Comparison of ENCODE assay signal across 20 cellular contexts in the genomic region with DNA sequence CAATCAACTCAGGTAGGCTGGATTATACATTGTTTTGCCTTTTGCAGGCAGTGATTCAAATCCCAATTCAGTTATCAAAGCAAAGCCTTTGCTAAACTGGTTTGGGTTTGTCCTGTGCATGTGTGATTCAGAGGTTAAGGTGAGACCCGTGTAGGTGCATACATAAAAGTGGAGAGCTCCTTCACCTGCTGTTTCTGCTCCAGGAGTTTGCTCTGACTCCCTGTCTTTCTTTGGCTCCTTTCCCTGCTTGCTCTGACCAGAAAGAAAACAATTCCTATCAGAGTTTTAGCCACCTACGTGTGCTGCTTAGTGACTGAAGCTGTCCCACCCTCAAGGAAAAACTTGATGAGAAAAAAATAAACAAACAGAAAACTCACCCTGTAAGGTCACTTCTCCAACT.
DNase-seq lines count a peak whose midpoint lies in the region; ATAC-seq and TF ChIP-seq lines count a peak whose summit lies in the region.
"Had no signal": no experiment of that assay in that cellular context is flagged by ENCODE, and none has a peak within 500 bp of the region (broad histone marks: within the 10 kb centered on the region; RNA-seq: fewer than 3 reads in every experiment).

No MANE protein-coding gene starts in this region.

- intact Hi-C loops in PC-9 (cut with micrococcal nuclease; ENCODE audit: unreplicated experiment) = no loop called here

- no peak overlapping the region for H3K23ac ChIP-seq in H9 (ENCODE audit: insufficient read length, low read depth, low read length)

- no peak overlapping the region for H4K91ac ChIP-seq in H9 (ENCODE audit: insufficient read length, low read depth, low read length)

- no peaks in the 10 kb centered on the region for H3K27me3 ChIP-seq in H9 (ENCODE audit: insufficient read depth, low read length)
- no peaks in the 10 kb centered on the region for H3K27me3 ChIP-seq in PC-9 (ENCODE audit: insufficient read depth, low read depth)
- no peaks in the 10 kb centered on the region for H3K27me3 ChIP-seq in foreskin keratinocyte

- no peaks in the 10 kb centered on the region for H3K9me2 ChIP-seq in PC-9 (ENCODE audit: insufficient read depth)

- H3K4me1 ChIP-seq in H9 (ENCODE audit: insufficient read depth, low read length) (no peaks in the 10 kb centered on the region), PC-9 (replicated peaks; ENCODE audit: insufficient read depth) (peaks cover 24% of the 10 kb centered on the region), foreskin keratinocyte (peaks cover 18% of the 10 kb centered on the region)

- no peak overlapping the region for H3K9ac ChIP-seq in H9 (ENCODE audit: extremely low read depth, insufficient read length, low read length)

- H3K27me3 Mint-ChIP-seq in H9 (ENCODE audit: low read depth) (no peaks in the 10 kb centered on the region), nephron (ENCODE audit: low read depth) (no peaks in the 10 kb centered on the region)
- H3K27me3 Mint-ChIP-seq: activated naive CD4-positive, alpha-beta T cell treated with anti-CD3 and anti-CD28 coated beads, Interleukin-2, amount 50 U/mL, for 24 hours had no signal

- H3K79me1 ChIP-seq in H9 (ENCODE audit: insufficient read depth, low read depth, low read length, poor library complexity, severe bottlenecking) = no peaks in the 10 kb centered on the region

- H3K4me1 Mint-ChIP-seq in H9 = peaks cover 29% of the 10 kb centered on the region in 2 experiments
- H3K4me1 Mint-ChIP-seq in nephron = peaks cover 12% of the 10 kb centered on the region
- H3K4me1 Mint-ChIP-seq: activated naive CD4-positive, alpha-beta T cell treated with anti-CD3 and anti-CD28 coated beads, Interleukin-2, amount 50 U/mL, for 24 hours had no signal

- H3K27ac Mint-ChIP-seq in H9 (peak overlapping the region in 2 of 3 experiments; percentile 51 to 76; a peak in 1 of 7 replicates), nephron (peak overlapping the region; percentile 68 to 84 (median 81))
- H3K27ac Mint-ChIP-seq: activated naive CD4-positive, alpha-beta T cell treated with anti-CD3 and anti-CD28 coated beads, Interleukin-2, amount 50 U/mL, for 24 hours; GM23338 had no signal

- no peak overlapping the region for H3T11ph ChIP-seq in H9 (ENCODE audit: low read length)

- H4K8ac ChIP-seq in H9 (replicated peaks; ENCODE audit: insufficient read length, low read depth, low read length) = no peak overlapping the region

- H3K36me3 Mint-ChIP-seq in H9 (ENCODE audit: insufficient read depth in 1 of 3, low read depth in 3 of 3) (no peaks in the 10 kb centered on the region), nephron (ENCODE audit: low read depth) (no peaks in the 10 kb centered on the region)

- H4K20me1 ChIP-seq in H9 (ENCODE audit: control insufficient read depth, insufficient read depth, insufficient read length) = no peaks in the 10 kb centered on the region
- no peaks in the 10 kb centered on the region for H4K20me1 ChIP-seq in PC-9 (ENCODE audit: insufficient read depth)

- no peak overlapping the region for H2AK5ac ChIP-seq in H9 (ENCODE audit: insufficient read length, low read length)

- ATAC-seq in foreskin keratinocyte = peak; percentile 64
- ATAC-seq in HG03378 (IDR thresholded peaks at IDR 0.05; ENCODE audit: unreplicated experiment) = no peak
- ATAC-seq in GM21381 (IDR thresholded peaks at IDR 0.05; ENCODE audit: unreplicated experiment) = no peak
- ATAC-seq: GM23338, K562 had no signal

- TF ChIP-seq CTCF in H9 (conservative IDR thresholded peaks at IDR 0.05) (no peak), PC-9 (conservative IDR thresholded peaks at IDR 0.05) (no peak), foreskin keratinocyte (conservative IDR thresholded peaks at IDR 0.05) (no peak), nephron (IDR thresholded peaks at IDR 0.05; ENCODE audit: unreplicated experiment in 3 of 3) (no peak)

- no peak overlapping the region for H3K18ac ChIP-seq in H9 (ENCODE audit: insufficient read length, low read depth, low read length)

- H2BK12ac ChIP-seq in H9 (ENCODE audit: insufficient read length, low read depth, low read length) = no peak overlapping the region

- WGBS in H9 (ENCODE audit: extremely low coverage, insufficient read length, low lambda C conversion rate) = no CpG with 5 or more reads among the region's 2 CpGs

- CTCF ChIA-PET in PC-9 (lab: Charles Lee) = no interaction called here

- H3K14ac ChIP-seq in H9 (ENCODE audit: insufficient read depth, low read length) = no peak overlapping the region

- H3K4ac ChIP-seq in H9 (ENCODE audit: low read depth, low read length) = no peak overlapping the region

- H3K4me3 ChIP-seq in PC-9 = peak overlapping the region; percentile 7; the same call in 1 of the 2 replicates
- H3K4me3 ChIP-seq: GM23338, K562 had no signal

- H2BK20ac ChIP-seq in H9 (ENCODE audit: low read depth, low read length, poor library complexity, severe bottlenecking) = no peak overlapping the region

- H3K4me3 Mint-ChIP-seq in H9 (no peak overlapping the region), nephron (peak overlapping the region in 1 of 3 experiments; percentile 6)
- H3K4me3 Mint-ChIP-seq: activated naive CD4-positive, alpha-beta T cell treated with anti-CD3 and anti-CD28 coated beads, Interleukin-2, amount 50 U/mL, for 24 hours; GM23338 had no signal

- POLR2A ChIA-PET in PC-9 (lab: Charles Lee; ENCODE audit: unreplicated experiment) = interaction anchor here (0.7 kb wide), 1 partner anchor 70 kb away, joined by 3 read pairs; no protein-coding TSS in a partner anchor

- H2BK120ac ChIP-seq in H9 (ENCODE audit: low read depth, low read length, poor library complexity, severe bottlenecking) = no peak overlapping the region

- no peaks in the 10 kb centered on the region for H3K9me3 Mint-ChIP-seq in H9
- H3K9me3 Mint-ChIP-seq in nephron = no peaks in the 10 kb centered on the region
- H3K9me3 Mint-ChIP-seq: activated naive CD4-positive, alpha-beta T cell treated with anti-CD3 and anti-CD28 coated beads, Interleukin-2, amount 50 U/mL, for 24 hours; GM23338 had no signal

- BruUV-seq in PC-9 (replicated peaks; lab: Mats Ljungman, UMichigan) = no TSS peak

- H3F3A ChIP-seq in PC-9 (ENCODE audit: insufficient read depth, low read depth) = peaks cover 13% of the 10 kb centered on the region; the same call in 1 of the 2 replicates

- no peak overlapping the region for H2BK5ac ChIP-seq in H9 (ENCODE audit: insufficient read length, low read length)

- H3K79me2 ChIP-seq in H9 (ENCODE audit: insufficient read depth, low read length) = no peaks in the 10 kb centered on the region
- no peaks in the 10 kb centered on the region for H3K79me2 ChIP-seq in PC-9 (ENCODE audit: low read depth)

- H2AFZ ChIP-seq in H9 (ENCODE audit: low read length) (no peak overlapping the region), PC-9 (no peak overlapping the region; the same call in 1 of the 2 replicates)
- H2AFZ ChIP-seq: GM23338 had no signal

- no peaks in the 10 kb centered on the region for H3K9me3 ChIP-seq in H9 (ENCODE audit: control insufficient read depth, low read depth, low read length)
- no peaks in the 10 kb centered on the region for H3K9me3 ChIP-seq in PC-9 (ENCODE audit: insufficient read depth, low read depth)

- no peaks in the 10 kb centered on the region for H3K36me3 ChIP-seq in PC-9 (ENCODE audit: low read depth)

- no peak overlapping the region for H3K56ac ChIP-seq in H9 (ENCODE audit: insufficient read length, low read depth, low read length)

- H2BK15ac ChIP-seq in H9 (ENCODE audit: low read depth, low read length) = no peak overlapping the region

- no peak overlapping the region for H4K5ac ChIP-seq in H9 (ENCODE audit: insufficient read length, low read depth, low read length)

- no peaks in the 10 kb centered on the region for H3K23me2 ChIP-seq in H9 (ENCODE audit: insufficient read length, low read depth, low read length, poor library complexity, severe bottlenecking)

- DNase-seq in H9 = no peak
- peak; percentile 46 to 82 for DNase-seq in PC-9
- peak in 1 of 2 donors; percentile 60 for DNase-seq in foreskin keratinocyte
- no peak for DNase-seq in GM19238 (ENCODE audit: insufficient read length, low spot score)
- no peak for DNase-seq in NCI-H1092 (lab: John Stamatoyannopoulos, UW)
- DNase-seq: activated CD4-positive, alpha-beta T cell treated with anti-CD3 and anti-CD28 coated beads, Interleukin-2, amount 50 U/mL, for 48 hours; activated T-cell treated with anti-CD3 and anti-CD28 coated beads, Interleukin-2, amount 50 U/mL, for 48 hours; COR-L47; GF-D8; NCI-H1105 treated with DMSO at 0.1 percent for 48 hours; NCI-H2171; stimulated activated CD4-positive, alpha-beta T cell treated with anti-CD3 and anti-CD28 coated beads, Interleukin-4, amount 100 ng/mL, for 1 hour; substantia nigra; SW 1271 had no signal

- H3K4me2 ChIP-seq in H9 (ENCODE audit: insufficient read depth, insufficient read length, low read length) = no peak overlapping the region
- H3K4me2 ChIP-seq in PC-9 = peak overlapping the region; percentile 61
- H3K4me2 ChIP-seq: GM23338 had no signal

- H3K27ac ChIP-seq in H9 (ENCODE audit: insufficient read length, low read depth, low read length) (no peak overlapping the region), PC-9 (peak overlapping the region; percentile 47), foreskin keratinocyte (no peak overlapping the region)

Comparison
In these comparisons a context has a peak if more than half of its experiments do, and no peak if none do; other contexts are left out.
1. DNase-seq: peak in PC-9 (2 of 2); none in H9 (single experiment), GM19238 (single experiment) and NCI-H1092 (single experiment).